2 cellular contexts compared by ENCODE assay signal in the genomic region with DNA sequence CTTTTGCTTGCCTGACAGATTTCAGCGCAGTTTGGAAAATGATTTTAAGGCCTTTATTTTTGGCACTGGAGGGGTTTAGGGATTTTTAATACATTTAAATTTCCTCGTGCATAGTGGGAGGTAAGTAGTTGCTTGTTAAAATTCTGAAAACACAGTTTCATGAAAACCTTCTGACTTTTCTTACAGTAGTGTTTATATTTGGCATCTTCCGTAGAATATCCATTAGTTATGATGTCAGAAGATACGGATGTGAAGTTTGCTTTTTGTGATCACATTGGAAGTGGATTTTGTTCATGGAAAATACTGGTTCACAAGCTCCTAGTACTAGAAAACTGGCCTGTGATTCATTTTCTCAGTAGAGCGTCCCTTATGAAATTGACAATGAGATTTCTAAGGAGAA.
TF ChIP-seq lines count a peak whose summit lies in the region.

No MANE protein-coding gene starts in this region.

TF ChIP-seq in SK-N-SH, 30 proteins besides CTCF, POLR2A, EP300 and RAD21 (continued from another document):
- TF ChIP-seq CHD2 (IDR thresholded peaks at IDR 0.05; ENCODE audit: low read length, partially characterized antibody) (no peak), FOXJ3 (CRISPR knock-in tag; IDR thresholded peaks at IDR 0.05) (no peak), RCOR1 (IDR thresholded peaks at IDR 0.05; ENCODE audit: low read length) (no peak), FOSL2 (IDR thresholded peaks at IDR 0.05; ENCODE audit: borderline replicate concordance, low read depth) (no peak), MEF2A (IDR thresholded peaks at IDR 0.05; ENCODE audit: borderline replicate concordance, low read depth) (no peak), SIN3A (IDR thresholded peaks at IDR 0.05; ENCODE audit: borderline replicate concordance, low read depth, low read length) (no peak), YY1 (IDR thresholded peaks at IDR 0.05; ENCODE audit: low read depth) (no peak), TCF12 (IDR thresholded peaks at IDR 0.05) (no peak), SMC3 (IDR thresholded peaks at IDR 0.05; ENCODE audit: low read depth, low read length) (no peak)
- TF ChIP-seq, protein P1, sequence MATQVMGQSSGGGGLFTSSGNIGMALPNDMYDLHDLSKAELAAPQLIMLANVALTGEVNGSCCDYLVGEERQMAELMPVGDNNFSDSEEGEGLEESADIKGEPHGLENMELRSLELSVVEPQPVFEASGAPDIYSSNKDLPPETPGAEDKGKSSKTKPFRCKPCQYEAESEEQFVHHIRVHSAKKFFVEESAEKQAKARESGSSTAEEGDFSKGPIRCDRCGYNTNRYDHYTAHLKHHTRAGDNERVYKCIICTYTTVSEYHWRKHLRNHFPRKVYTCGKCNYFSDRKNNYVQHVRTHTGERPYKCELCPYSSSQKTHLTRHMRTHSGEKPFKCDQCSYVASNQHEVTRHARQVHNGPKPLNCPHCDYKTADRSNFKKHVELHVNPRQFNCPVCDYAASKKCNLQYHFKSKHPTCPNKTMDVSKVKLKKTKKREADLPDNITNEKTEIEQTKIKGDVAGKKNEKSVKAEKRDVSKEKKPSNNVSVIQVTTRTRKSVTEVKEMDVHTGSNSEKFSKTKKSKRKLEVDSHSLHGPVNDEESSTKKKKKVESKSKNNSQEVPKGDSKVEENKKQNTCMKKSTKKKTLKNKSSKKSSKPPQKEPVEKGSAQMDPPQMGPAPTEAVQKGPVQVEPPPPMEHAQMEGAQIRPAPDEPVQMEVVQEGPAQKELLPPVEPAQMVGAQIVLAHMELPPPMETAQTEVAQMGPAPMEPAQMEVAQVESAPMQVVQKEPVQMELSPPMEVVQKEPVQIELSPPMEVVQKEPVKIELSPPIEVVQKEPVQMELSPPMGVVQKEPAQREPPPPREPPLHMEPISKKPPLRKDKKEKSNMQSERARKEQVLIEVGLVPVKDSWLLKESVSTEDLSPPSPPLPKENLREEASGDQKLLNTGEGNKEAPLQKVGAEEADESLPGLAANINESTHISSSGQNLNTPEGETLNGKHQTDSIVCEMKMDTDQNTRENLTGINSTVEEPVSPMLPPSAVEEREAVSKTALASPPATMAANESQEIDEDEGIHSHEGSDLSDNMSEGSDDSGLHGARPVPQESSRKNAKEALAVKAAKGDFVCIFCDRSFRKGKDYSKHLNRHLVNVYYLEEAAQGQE (IDR thresholded peaks at IDR 0.05; ENCODE audit: low read depth, low read length), result no peak
- TF ChIP-seq, protein P2, sequence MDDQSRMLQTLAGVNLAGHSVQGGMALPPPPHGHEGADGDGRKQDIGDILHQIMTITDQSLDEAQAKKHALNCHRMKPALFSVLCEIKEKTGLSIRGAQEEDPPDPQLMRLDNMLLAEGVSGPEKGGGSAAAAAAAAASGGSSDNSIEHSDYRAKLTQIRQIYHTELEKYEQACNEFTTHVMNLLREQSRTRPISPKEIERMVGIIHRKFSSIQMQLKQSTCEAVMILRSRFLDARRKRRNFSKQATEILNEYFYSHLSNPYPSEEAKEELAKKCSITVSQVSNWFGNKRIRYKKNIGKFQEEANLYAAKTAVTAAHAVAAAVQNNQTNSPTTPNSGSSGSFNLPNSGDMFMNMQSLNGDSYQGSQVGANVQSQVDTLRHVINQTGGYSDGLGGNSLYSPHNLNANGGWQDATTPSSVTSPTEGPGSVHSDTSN (IDR thresholded peaks at IDR 0.05), result no peak
- TF ChIP-seq, protein P3, sequence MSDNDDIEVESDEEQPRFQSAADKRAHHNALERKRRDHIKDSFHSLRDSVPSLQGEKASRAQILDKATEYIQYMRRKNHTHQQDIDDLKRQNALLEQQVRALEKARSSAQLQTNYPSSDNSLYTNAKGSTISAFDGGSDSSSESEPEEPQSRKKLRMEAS (IDR thresholded peaks at IDR 0.05; ENCODE audit: low read depth), result no peak
- TF ChIP-seq, protein P4, sequence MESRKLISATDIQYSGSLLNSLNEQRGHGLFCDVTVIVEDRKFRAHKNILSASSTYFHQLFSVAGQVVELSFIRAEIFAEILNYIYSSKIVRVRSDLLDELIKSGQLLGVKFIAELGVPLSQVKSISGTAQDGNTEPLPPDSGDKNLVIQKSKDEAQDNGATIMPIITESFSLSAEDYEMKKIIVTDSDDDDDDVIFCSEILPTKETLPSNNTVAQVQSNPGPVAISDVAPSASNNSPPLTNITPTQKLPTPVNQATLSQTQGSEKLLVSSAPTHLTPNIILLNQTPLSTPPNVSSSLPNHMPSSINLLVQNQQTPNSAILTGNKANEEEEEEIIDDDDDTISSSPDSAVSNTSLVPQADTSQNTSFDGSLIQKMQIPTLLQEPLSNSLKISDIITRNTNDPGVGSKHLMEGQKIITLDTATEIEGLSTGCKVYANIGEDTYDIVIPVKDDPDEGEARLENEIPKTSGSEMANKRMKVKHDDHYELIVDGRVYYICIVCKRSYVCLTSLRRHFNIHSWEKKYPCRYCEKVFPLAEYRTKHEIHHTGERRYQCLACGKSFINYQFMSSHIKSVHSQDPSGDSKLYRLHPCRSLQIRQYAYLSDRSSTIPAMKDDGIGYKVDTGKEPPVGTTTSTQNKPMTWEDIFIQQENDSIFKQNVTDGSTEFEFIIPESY (IDR thresholded peaks at IDR 0.05; ENCODE audit: borderline replicate concordance, low read depth), result no peak

TF ChIP-seq in SK-N-SH treated with all-trans-retinoic acid at 6 μM for 48 hours, 23 proteins besides CTCF, POLR2A, EP300 and RAD21 (continued from another document):
- TF ChIP-seq, protein P5, sequence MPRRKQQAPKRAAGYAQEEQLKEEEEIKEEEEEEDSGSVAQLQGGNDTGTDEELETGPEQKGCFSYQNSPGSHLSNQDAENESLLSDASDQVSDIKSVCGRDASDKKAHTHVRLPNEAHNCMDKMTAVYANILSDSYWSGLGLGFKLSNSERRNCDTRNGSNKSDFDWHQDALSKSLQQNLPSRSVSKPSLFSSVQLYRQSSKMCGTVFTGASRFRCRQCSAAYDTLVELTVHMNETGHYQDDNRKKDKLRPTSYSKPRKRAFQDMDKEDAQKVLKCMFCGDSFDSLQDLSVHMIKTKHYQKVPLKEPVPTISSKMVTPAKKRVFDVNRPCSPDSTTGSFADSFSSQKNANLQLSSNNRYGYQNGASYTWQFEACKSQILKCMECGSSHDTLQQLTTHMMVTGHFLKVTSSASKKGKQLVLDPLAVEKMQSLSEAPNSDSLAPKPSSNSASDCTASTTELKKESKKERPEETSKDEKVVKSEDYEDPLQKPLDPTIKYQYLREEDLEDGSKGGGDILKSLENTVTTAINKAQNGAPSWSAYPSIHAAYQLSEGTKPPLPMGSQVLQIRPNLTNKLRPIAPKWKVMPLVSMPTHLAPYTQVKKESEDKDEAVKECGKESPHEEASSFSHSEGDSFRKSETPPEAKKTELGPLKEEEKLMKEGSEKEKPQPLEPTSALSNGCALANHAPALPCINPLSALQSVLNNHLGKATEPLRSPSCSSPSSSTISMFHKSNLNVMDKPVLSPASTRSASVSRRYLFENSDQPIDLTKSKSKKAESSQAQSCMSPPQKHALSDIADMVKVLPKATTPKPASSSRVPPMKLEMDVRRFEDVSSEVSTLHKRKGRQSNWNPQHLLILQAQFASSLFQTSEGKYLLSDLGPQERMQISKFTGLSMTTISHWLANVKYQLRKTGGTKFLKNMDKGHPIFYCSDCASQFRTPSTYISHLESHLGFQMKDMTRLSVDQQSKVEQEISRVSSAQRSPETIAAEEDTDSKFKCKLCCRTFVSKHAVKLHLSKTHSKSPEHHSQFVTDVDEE (CRISPR knock-in tag; IDR thresholded peaks at IDR 0.05), result no peak
- TF ChIP-seq, protein P6, sequence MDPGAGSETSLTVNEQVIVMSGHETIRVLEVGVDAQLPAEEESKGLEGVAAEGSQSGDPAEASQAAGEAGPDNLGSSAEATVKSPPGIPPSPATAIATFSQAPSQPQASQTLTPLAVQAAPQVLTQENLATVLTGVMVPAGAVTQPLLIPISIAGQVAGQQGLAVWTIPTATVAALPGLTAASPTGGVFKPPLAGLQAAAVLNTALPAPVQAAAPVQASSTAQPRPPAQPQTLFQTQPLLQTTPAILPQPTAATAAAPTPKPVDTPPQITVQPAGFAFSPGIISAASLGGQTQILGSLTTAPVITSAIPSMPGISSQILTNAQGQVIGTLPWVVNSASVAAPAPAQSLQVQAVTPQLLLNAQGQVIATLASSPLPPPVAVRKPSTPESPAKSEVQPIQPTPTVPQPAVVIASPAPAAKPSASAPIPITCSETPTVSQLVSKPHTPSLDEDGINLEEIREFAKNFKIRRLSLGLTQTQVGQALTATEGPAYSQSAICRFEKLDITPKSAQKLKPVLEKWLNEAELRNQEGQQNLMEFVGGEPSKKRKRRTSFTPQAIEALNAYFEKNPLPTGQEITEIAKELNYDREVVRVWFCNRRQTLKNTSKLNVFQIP (CRISPR knock-in tag; IDR thresholded peaks at IDR 0.05; ENCODE audit: borderline replicate concordance, low read depth), result no peak
- TF ChIP-seq ZFP30 (CRISPR knock-in tag; IDR thresholded peaks at IDR 0.05), result no peak
- TF ChIP-seq, protein P7, sequence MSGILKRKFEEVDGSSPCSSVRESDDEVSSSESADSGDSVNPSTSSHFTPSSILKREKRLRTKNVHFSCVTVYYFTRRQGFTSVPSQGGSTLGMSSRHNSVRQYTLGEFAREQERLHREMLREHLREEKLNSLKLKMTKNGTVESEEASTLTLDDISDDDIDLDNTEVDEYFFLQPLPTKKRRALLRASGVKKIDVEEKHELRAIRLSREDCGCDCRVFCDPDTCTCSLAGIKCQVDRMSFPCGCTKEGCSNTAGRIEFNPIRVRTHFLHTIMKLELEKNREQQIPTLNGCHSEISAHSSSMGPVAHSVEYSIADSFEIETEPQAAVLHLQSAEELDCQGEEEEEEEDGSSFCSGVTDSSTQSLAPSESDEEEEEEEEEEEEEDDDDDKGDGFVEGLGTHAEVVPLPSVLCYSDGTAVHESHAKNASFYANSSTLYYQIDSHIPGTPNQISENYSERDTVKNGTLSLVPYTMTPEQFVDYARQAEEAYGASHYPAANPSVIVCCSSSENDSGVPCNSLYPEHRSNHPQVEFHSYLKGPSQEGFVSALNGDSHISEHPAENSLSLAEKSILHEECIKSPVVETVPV (CRISPR knock-in tag; IDR thresholded peaks at IDR 0.05), result no peak
- TF ChIP-seq ESRRG (CRISPR knock-in tag; IDR thresholded peaks at IDR 0.05), result no peak
- TF ChIP-seq, protein P8, sequence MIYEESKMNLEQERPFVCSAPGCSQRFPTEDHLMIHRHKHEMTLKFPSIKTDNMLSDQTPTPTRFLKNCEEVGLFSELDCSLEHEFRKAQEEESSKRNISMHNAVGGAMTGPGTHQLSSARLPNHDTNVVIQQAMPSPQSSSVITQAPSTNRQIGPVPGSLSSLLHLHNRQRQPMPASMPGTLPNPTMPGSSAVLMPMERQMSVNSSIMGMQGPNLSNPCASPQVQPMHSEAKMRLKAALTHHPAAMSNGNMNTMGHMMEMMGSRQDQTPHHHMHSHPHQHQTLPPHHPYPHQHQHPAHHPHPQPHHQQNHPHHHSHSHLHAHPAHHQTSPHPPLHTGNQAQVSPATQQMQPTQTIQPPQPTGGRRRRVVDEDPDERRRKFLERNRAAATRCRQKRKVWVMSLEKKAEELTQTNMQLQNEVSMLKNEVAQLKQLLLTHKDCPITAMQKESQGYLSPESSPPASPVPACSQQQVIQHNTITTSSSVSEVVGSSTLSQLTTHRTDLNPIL (CRISPR knock-in tag; IDR thresholded peaks at IDR 0.05; ENCODE audit: low read depth), result no peak
- no peak for TF ChIP-seq ISL1 (CRISPR knock-in tag; IDR thresholded peaks at IDR 0.05)
- no peak for TF ChIP-seq ZNF70 (CRISPR knock-in tag; IDR thresholded peaks at IDR 0.05)
- no peak for TF ChIP-seq ARNTL (CRISPR knock-in tag; IDR thresholded peaks at IDR 0.05; ENCODE audit: borderline replicate concordance, low read depth)
- TF ChIP-seq PPARA (CRISPR knock-in tag; IDR thresholded peaks at IDR 0.05; ENCODE audit: borderline replicate concordance), result no peak
- no peak for TF ChIP-seq ZFP3 (CRISPR knock-in tag; IDR thresholded peaks at IDR 0.05)
- TF ChIP-seq CSDC2 (CRISPR knock-in tag; IDR thresholded peaks at IDR 0.05), result no peak
- no peak for TF ChIP-seq BACH2 (CRISPR knock-in tag; IDR thresholded peaks at IDR 0.05; ENCODE audit: borderline replicate concordance)
- TF ChIP-seq RARB (CRISPR knock-in tag; IDR thresholded peaks at IDR 0.05), result no peak
- no peak for TF ChIP-seq ZC3H10 (CRISPR knock-in tag; IDR thresholded peaks at IDR 0.05)
- TF ChIP-seq TOX (CRISPR knock-in tag; IDR thresholded peaks at IDR 0.05; ENCODE audit: borderline replicate concordance), result no peak
